Comparison of ENCODE assay signal across 31 cellular contexts in the genomic region with DNA sequence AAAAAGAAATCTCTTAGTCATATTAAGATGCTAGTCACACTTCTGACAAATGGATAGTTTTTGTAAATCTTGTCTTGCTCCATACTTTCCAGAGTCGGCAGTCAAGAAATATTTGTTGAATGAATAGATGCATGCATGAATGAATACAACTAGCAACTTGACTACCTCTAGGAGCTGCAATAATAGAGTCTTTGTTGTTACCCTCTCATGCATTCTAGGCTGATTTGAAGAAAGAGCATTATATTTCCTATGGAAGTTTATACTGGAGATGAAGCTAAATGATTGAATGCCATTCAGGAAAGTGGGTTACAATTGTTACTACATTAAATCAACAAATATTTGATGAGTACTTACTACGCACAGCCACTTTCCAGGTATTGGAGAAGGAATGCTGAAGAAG. TPM values are rescaled to one million over a fixed set of nuclear protein-coding genes. Genes with fewer than 3 reads are reported as not detected.
DNase-seq lines count a peak whose midpoint lies in the region; ATAC-seq and TF ChIP-seq lines count a peak whose summit lies in the region.
"Had no signal": no experiment of that assay in that cellular context is flagged by ENCODE, and none has a peak within 500 bp of the region (broad histone marks: within the 10 kb centered on the region; RNA-seq: fewer than 3 reads in every experiment).

No MANE protein-coding gene starts in this region.

- no peak for TF ChIP-seq POLR2A in transverse colon (IDR thresholded peaks at IDR 0.05)

- H3K4me3 ChIP-seq in kidney epithelial cell (ENCODE audit: low read depth, low read length) = no peak overlapping the region
- H3K4me3 ChIP-seq in transverse colon = no peak overlapping the region
- H3K4me3 ChIP-seq: dorsolateral prefrontal cortex, Peyer's patch, right lobe of liver, SJSA1 had no signal

- peaks cover 19 to 22% of the 10 kb centered on the region in 2 donors for H3K4me1 Mint-ChIP-seq in natural killer cell
- peaks cover 9 to 22% of the 10 kb centered on the region in 2 donors for H3K4me1 Mint-ChIP-seq in natural killer cell treated with Interleukin-12 subunit alpha and Interleukin-12 subunit beta and Interleukin-15 and Interleukin-18, amount 100 ng/mL, for 72 hours (ENCODE audit: low read depth in 2 of 2)
- peaks cover 22 to 31% (median 26%) of the 10 kb centered on the region in 3 donors for H3K4me1 Mint-ChIP-seq in T-cell
- H3K4me1 Mint-ChIP-seq: mesothelial cell of epicardium had no signal

- intact Hi-C loops in natural killer cell (cut with micrococcal nuclease) (no loop called here), transverse colon (cut with DNase I; ENCODE audit: low total_unique reads) (no loop called here)

- ATAC-seq in natural killer cell = no peak
- no peak for ATAC-seq in natural killer cell treated with Interleukin-12 subunit alpha and Interleukin-12 subunit beta and Interleukin-15 and Interleukin-18, amount 100 ng/mL, for 72 hours
- ATAC-seq in T-cell (replicated peaks in 1 of 4) = no peak
- ATAC-seq: activated T-helper 17 cell treated with anti-CD3 and anti-CD28 coated beads, Interleukin-2, amount 50 U/mL, for 72 hours; naive thymus-derived CD4-positive, alpha-beta T cell; right lobe of liver; T-helper 17 cell had no signal

- H3K36me3 Mint-ChIP-seq in natural killer cell (peaks cover 9% of the 10 kb centered on the region), T-cell (peaks cover 6% of the 10 kb centered on the region)
- peaks cover 12% of the 10 kb centered on the region for H3K36me3 Mint-ChIP-seq in natural killer cell treated with Interleukin-12 subunit alpha and Interleukin-12 subunit beta and Interleukin-15 and Interleukin-18, amount 100 ng/mL, for 72 hours
- H3K36me3 Mint-ChIP-seq: mesothelial cell of epicardium had no signal

- H3K9me3 Mint-ChIP-seq in natural killer cell (peaks cover 0 to 5% of the 10 kb centered on the region in 2 donors), T-cell (peaks cover 6 to 16% (median 12%) of the 10 kb centered on the region in 3 donors)
- H3K9me3 Mint-ChIP-seq in natural killer cell treated with Interleukin-12 subunit alpha and Interleukin-12 subunit beta and Interleukin-15 and Interleukin-18, amount 100 ng/mL, for 72 hours = peaks cover 7% of the 10 kb centered on the region

- no peak for TF ChIP-seq EP300 in transverse colon (IDR thresholded peaks at IDR 0.05; ENCODE audit: low read depth)

- H3K27ac ChIP-seq in transverse colon = peak overlapping the region in 3 of 4 donors; percentile 48 to 52 (median 50)
- H3K27ac ChIP-seq: C4-2B, dorsolateral prefrontal cortex, parathyroid adenoma, right lobe of liver, SJSA1, VCaP had no signal

- H3K9me3 ChIP-seq in transverse colon = no peaks in the 10 kb centered on the region
- H3K9me3 ChIP-seq: Peyer's patch, SJSA1 had no signal

- TF ChIP-seq CTCF in natural killer cell (IDR thresholded peaks at IDR 0.05) (no peak), kidney epithelial cell (IDR thresholded peaks at IDR 0.05; ENCODE audit: insufficient read depth, low read length, poor library complexity, severe bottlenecking) (no peak), transverse colon (IDR thresholded peaks at IDR 0.05) (no peak)

- peaks cover 0 to 6% (median 0%) of the 10 kb centered on the region in 4 donors for H3K4me1 ChIP-seq in transverse colon
- H3K4me1 ChIP-seq: parathyroid adenoma, right lobe of liver, SJSA1 had no signal

- DNase-seq in natural killer cell (no peak), T-cell (no peak), kidney epithelial cell (ENCODE audit: low read depth) (peak; percentile 76), transverse colon (no peak), HEK293T (ENCODE audit: extremely low spot score) (no peak), NCI-H69 (lab: John Stamatoyannopoulos, UW) (no peak)
- no peak for DNase-seq in natural killer cell treated with Interleukin-12 subunit alpha and Interleukin-12 subunit beta and Interleukin-15 and Interleukin-18, amount 100 ng/mL, for 72 hours (ENCODE audit: low spot score)
- DNase-seq in stimulated activated CD4-positive, alpha-beta T cell treated with anti-CD3 and anti-CD28 coated beads, Interleukin-2, amount 100 ng/mL, for 48 hours = no peak
- DNase-seq: activated CD4-positive, alpha-beta T cell treated with anti-CD3 and anti-CD28 coated beads, Interleukin-2, amount 10 ng/mL, durations not matched to agents 24 days and 14 days; aorta; central memory CD4-positive, alpha-beta T cell; DMS 273 treated with DMSO at 0.1 percent for 48 hours; dorsolateral prefrontal cortex; HFFc6; naive thymus-derived CD4-positive, alpha-beta T cell; NCI-H1417; NCI-H2081 treated with DMSO at 0.1 percent for 48 hours; NCI-H510A; right lobe of liver; stimulated activated CD4-positive, alpha-beta T cell treated with anti-CD3 and anti-CD28 coated beads, Interleukin-12 subunit alpha, Interleukin-12 subunit beta, amount 100 ng/mL, for 4 hours; T-helper 17 cell had no signal

- POLR2A ChIA-PET in T-cell (lab: Charles Lee) = no interaction called here
- POLR2A ChIA-PET in HEK293T (lab: Yijun Ruan, JAX) = no interaction called here

- H3K27me3 ChIP-seq in kidney epithelial cell (ENCODE audit: control insufficient read depth, insufficient read depth, low read length) (no peaks in the 10 kb centered on the region), transverse colon (no peaks in the 10 kb centered on the region)
- H3K27me3 ChIP-seq: dorsolateral prefrontal cortex, Peyer's patch, right lobe of liver, SJSA1 had no signal

- H3K36me3 ChIP-seq in kidney epithelial cell (ENCODE audit: control insufficient read depth, insufficient read depth, low read length) = no peaks in the 10 kb centered on the region
- no peaks in the 10 kb centered on the region for H3K36me3 ChIP-seq in transverse colon
- H3K36me3 ChIP-seq: Peyer's patch, right lobe of liver, SJSA1 had no signal

- in situ Hi-C loops in transverse colon (cut with MboI; ENCODE audit: low pct_ligation_motif_present in 1 of 4, low pct_unique_long_range_greater_than_20kb in 1 of 4, low sequenced_read_pairs in 3 of 4) = no loop called here

- no peaks in the 10 kb centered on the region for H3K27me3 Mint-ChIP-seq in natural killer cell (ENCODE audit: low read depth in 2 of 2)
- H3K27me3 Mint-ChIP-seq in natural killer cell treated with Interleukin-12 subunit alpha and Interleukin-12 subunit beta and Interleukin-15 and Interleukin-18, amount 100 ng/mL, for 72 hours = peaks cover 0 to 7% of the 10 kb centered on the region in 2 donors
- H3K27me3 Mint-ChIP-seq in T-cell = no peaks in the 10 kb centered on the region
- H3K27me3 Mint-ChIP-seq: activated CD4-positive, alpha-beta T cell treated with anti-CD3 and anti-CD28 coated beads, Interleukin-2, amount 10 ng/mL, durations not matched to agents 24 days and 14 days; activated naive CD8-positive, alpha-beta T cell; activated T-helper 17 cell treated with anti-CD3 and anti-CD28 coated beads, Interleukin-2, amount 50 U/mL, for 72 hours; IgD-negative memory B cell; naive thymus-derived CD4-positive, alpha-beta T cell; stimulated activated naive CD8-positive, alpha-beta T cell treated with anti-CD3 and anti-CD28 coated beads, Interleukin-15, Interleukin-2, amounts not matched to agents 100 ng/mL and 50 ng/mL, for 24 hours; T-helper 17 cell had no signal

- peak overlapping the region; percentile 7 for H3K4me3 Mint-ChIP-seq in natural killer cell
- no peak overlapping the region for H3K4me3 Mint-ChIP-seq in natural killer cell treated with Interleukin-12 subunit alpha and Interleukin-12 subunit beta and Interleukin-15 and Interleukin-18, amount 100 ng/mL, for 72 hours
- H3K4me3 Mint-ChIP-seq in T-cell = no peak overlapping the region
- H3K4me3 Mint-ChIP-seq: activated CD4-positive, alpha-beta T cell treated with anti-CD3 and anti-CD28 coated beads, Interleukin-2, amount 10 ng/mL, durations not matched to agents 24 days and 14 days; activated naive CD8-positive, alpha-beta T cell; HFFc6; IgD-negative memory B cell; mesothelial cell of epicardium; stimulated activated naive CD8-positive, alpha-beta T cell treated with anti-CD3 and anti-CD28 coated beads, Interleukin-15, Interleukin-2, amounts not matched to agents 100 ng/mL and 50 ng/mL, for 24 hours; T-helper 17 cell had no signal

- 60 to 65% methylated on average over 2 of the region's 2 CpGs for WGBS in transverse colon (ENCODE audit: low coverage in 1 of 2), 2 donors

- H3K27ac Mint-ChIP-seq in natural killer cell (peak overlapping the region in 1 of 2 donors; percentile 85), T-cell (peak overlapping the region; percentile 81 to 88)
- no peak overlapping the region for H3K27ac Mint-ChIP-seq in natural killer cell treated with Interleukin-12 subunit alpha and Interleukin-12 subunit beta and Interleukin-15 and Interleukin-18, amount 100 ng/mL, for 72 hours
- H3K27ac Mint-ChIP-seq: HFFc6; IgD-negative memory B cell; mesothelial cell of epicardium; stimulated activated naive CD8-positive, alpha-beta T cell treated with anti-CD3 and anti-CD28 coated beads, Interleukin-15, Interleukin-2, amounts not matched to agents 100 ng/mL and 50 ng/mL, for 24 hours had no signal

- CTCF ChIA-PET in T-cell (lab: Charles Lee) = no interaction called here
- CTCF ChIA-PET in HEK293T (lab: Yijun Ruan, JAX) = no interaction called here

TF ChIP-seq in HEK293T, 16 proteins besides CTCF, POLR2A, EP300 and RAD21:
- TF ChIP-seq ZNF384 (IDR thresholded peaks at IDR 0.05) (no peak), ELF4 (IDR thresholded peaks at IDR 0.05) (no peak), NFRKB (IDR thresholded peaks at IDR 0.05) (no peak), L3MBTL2 (conservative IDR thresholded peaks at IDR 0.05) (no peak), HDGF (IDR thresholded peaks at IDR 0.05; ENCODE audit: borderline replicate concordance) (no peak)
TF ChIP-seq in HEK293T: peak in this region for 0.

RNA-seq across cellular contexts. Expression of gene TRAT1, which starts 18.1 kb away (rescaled TPM):
- total RNA-seq in natural killer cell = 1 to 10 TPM; 1.6 to 9.1 (median 2.4) TPM
- total RNA-seq in natural killer cell treated with Interleukin-12 subunit alpha and Interleukin-12 subunit beta and Interleukin-15 and Interleukin-18, amount 100 ng/mL, for 72 hours = 1 to 10 TPM; 2.7 to 3.0 TPM
- total RNA-seq in T-cell = 100 to 1,000 TPM in 3 of 5 donors, 10 to 100 TPM in 2; 91.3 to 146 (median 113) TPM
- not detected in 2 replicates for total RNA-seq in kidney epithelial cell
- 1 to 10 TPM in 2 of 4 donors, under 1 TPM in 1, not detected in 1; 0.41 to 2.2 (median 1.1) TPM for total RNA-seq in transverse colon
- total RNA-seq: HFFc6, mesothelial cell of epicardium, SJSA1 had no signal

RNA-seq across cellular contexts. Expression of gene RETNLB, which starts 47.2 kb away (rescaled TPM):
- total RNA-seq in natural killer cell = not detected
- total RNA-seq in natural killer cell treated with Interleukin-12 subunit alpha and Interleukin-12 subunit beta and Interleukin-15 and Interleukin-18, amount 100 ng/mL, for 72 hours = not detected
- total RNA-seq in T-cell = under 1 TPM in 1 of 5 donors, not detected in 4; 0.50 TPM
- not detected in 2 replicates for total RNA-seq in kidney epithelial cell
- 10 to 100 TPM in 2 of 4 donors, 1 to 10 TPM in 1, not detected in 1; 3.3 to 62.7 (median 14.2) TPM for total RNA-seq in transverse colon
- total RNA-seq: activated CD4-positive, alpha-beta T cell treated with anti-CD3 and anti-CD28 coated beads, Interleukin-2, amount 10 ng/mL, durations not matched to agents 24 days and 14 days; activated T-helper 17 cell treated with anti-CD3 and anti-CD28 coated beads, Interleukin-2, amount 50 U/mL, for 72 hours; aorta; dorsolateral prefrontal cortex; HFFc6; mesothelial cell of epicardium; naive thymus-derived CD4-positive, alpha-beta T cell; right lobe of liver; SJSA1; T-helper 17 cell had no signal

Comparison
In these comparisons a context has a peak if more than half of its experiments do, and no peak if none do; other contexts are left out.
1. H3K27ac Mint-ChIP-seq: peak in T-cell (2 of 2); none in natural killer cell treated with Interleukin-12 subunit alpha and Interleukin-12 subunit beta and Interleukin-15 and Interleukin-18, amount 100 ng/mL, for 72 hours (0 of 2).
2. RNA of gene TRAT1, which starts 18.1 kb away (total RNA-seq): 91.3 to 146 TPM in T-cell; 2.7 to 3.0 TPM in natural killer cell treated with Interleukin-12 subunit alpha and Interleukin-12 subunit beta and Interleukin-15 and Interleukin-18, amount 100 ng/mL, for 72 hours, 1.6 to 9.1 TPM in natural killer cell, 0.41 to 2.2 TPM in transverse colon and not detected in kidney epithelial cell; every median in the first group is over 4 times any median in the second.